ENCODE assay signal across 8 cellular contexts in genomic region chr20:41317536-41318270, GRCh38. TPM values are rescaled to one million over a fixed set of nuclear protein-coding genes. Genes with fewer than 3 reads are reported as not detected.
DNase-seq lines count a peak whose midpoint lies in the region; ATAC-seq and TF ChIP-seq lines count a peak whose summit lies in the region.

A gene with protein sequence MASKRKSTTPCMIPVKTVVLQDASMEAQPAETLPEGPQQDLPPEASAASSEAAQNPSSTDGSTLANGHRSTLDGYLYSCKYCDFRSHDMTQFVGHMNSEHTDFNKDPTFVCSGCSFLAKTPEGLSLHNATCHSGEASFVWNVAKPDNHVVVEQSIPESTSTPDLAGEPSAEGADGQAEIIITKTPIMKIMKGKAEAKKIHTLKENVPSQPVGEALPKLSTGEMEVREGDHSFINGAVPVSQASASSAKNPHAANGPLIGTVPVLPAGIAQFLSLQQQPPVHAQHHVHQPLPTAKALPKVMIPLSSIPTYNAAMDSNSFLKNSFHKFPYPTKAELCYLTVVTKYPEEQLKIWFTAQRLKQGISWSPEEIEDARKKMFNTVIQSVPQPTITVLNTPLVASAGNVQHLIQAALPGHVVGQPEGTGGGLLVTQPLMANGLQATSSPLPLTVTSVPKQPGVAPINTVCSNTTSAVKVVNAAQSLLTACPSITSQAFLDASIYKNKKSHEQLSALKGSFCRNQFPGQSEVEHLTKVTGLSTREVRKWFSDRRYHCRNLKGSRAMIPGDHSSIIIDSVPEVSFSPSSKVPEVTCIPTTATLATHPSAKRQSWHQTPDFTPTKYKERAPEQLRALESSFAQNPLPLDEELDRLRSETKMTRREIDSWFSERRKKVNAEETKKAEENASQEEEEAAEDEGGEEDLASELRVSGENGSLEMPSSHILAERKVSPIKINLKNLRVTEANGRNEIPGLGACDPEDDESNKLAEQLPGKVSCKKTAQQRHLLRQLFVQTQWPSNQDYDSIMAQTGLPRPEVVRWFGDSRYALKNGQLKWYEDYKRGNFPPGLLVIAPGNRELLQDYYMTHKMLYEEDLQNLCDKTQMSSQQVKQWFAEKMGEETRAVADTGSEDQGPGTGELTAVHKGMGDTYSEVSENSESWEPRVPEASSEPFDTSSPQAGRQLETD (minus strand): TSS chr20:41317731. CDS start chr20:41204916, 112,815 bp downstream.

- TF ChIP-seq CTCF in heart right ventricle (IDR thresholded peaks at IDR 0.05) (peak in 1 of 9 donors; percentile 9), upper lobe of left lung (IDR thresholded peaks at IDR 0.05) (no peak)

- DNase-seq in NCI-H146 treated with DMSO at 0.1 percent for 48 hours (lab: John Stamatoyannopoulos, UW; ENCODE audit: unreplicated experiment) (peak; percentile 92), T-helper 1 cell (peak; percentile 88 to 97 (median 96)), amniotic epithelial cell (ENCODE audit: low read depth) (peak; percentile 91), heart right ventricle (peak; percentile 97 to 99), posterior vena cava (ENCODE audit: low spot score) (peak; percentile 99), upper lobe of left lung (peak; percentile 96 to 100)

- H3K9me3 ChIP-seq in heart right ventricle (no peaks in the 10 kb centered on the region), upper lobe of left lung (no peaks in the 10 kb centered on the region)

- peak; percentile 97 for ATAC-seq in HG02884 (IDR thresholded peaks at IDR 0.05; ENCODE audit: unreplicated experiment)
- peak; percentile 97 to 99 (median 98) for ATAC-seq in heart right ventricle
- ATAC-seq in upper lobe of left lung (ENCODE audit: low FRiP score in 2 of 2), result peak; percentile 98 to 99

- H3K4me3 ChIP-seq in heart right ventricle, result peak within 1 kb of the TSS; percentile 53 to 90 (median 84)
- H3K4me3 ChIP-seq in upper lobe of left lung, result peak within 1 kb of the TSS; percentile 50 to 96 (median 87)

- peak in 1 of 4 donors; percentile 17 for TF ChIP-seq EP300 in upper lobe of left lung (IDR thresholded peaks at IDR 0.05)

- H3K4me1 ChIP-seq in heart right ventricle (peaks cover 3 to 50% (median 41%) of the 10 kb centered on the region in 9 donors), upper lobe of left lung (peaks cover 4 to 32% (median 21%) of the 10 kb centered on the region in 4 donors)

- TF ChIP-seq POLR2A in GM15510 (IDR thresholded peaks at IDR 0.05; ENCODE audit: borderline replicate concordance, extremely low read depth, insufficient read length) (peak; percentile 57), upper lobe of left lung (IDR thresholded peaks at IDR 0.05) (peak in 1 of 4 donors; percentile 66)

- H3K27ac ChIP-seq in heart right ventricle, result peak within 1 kb of the TSS; percentile 75 to 96 (median 92)
- H3K27ac ChIP-seq in upper lobe of left lung, result peak within 1 kb of the TSS; percentile 69 to 92 (median 87)

- H3K36me3 ChIP-seq in heart right ventricle, result no peaks in the 10 kb centered on the region
- H3K36me3 ChIP-seq in upper lobe of left lung, result no peaks in the 10 kb centered on the region

- WGBS in heart right ventricle, 2 donors, result 1 to 3% methylated on average over 27 to 52 of the region's 66 CpGs
- WGBS in upper lobe of left lung, 2 donors, result 0 to 4% methylated on average over 3 to 27 of the region's 66 CpGs

- intact Hi-C loops in heart right ventricle (cut with DNase I), result loop anchor here in 7 of 10 donors (5.0 kb wide), 4 partner anchors 45 to 145 kb away; no protein-coding TSS in a partner anchor
- intact Hi-C loops in posterior vena cava (cut with DNase I), result loop anchor here (2.0 to 10.0 kb wide), 3 partner anchors 13 to 73 kb away; no protein-coding TSS in a partner anchor

- H3K27me3 ChIP-seq in heart right ventricle (no peaks in the 10 kb centered on the region), upper lobe of left lung (no peaks in the 10 kb centered on the region)

RNA-seq across cellular contexts. Expression of the gene that starts here (rescaled TPM):
- total RNA-seq in heart right ventricle (10 to 100 TPM; 26.2 to 51.8 (median 31.0) TPM), posterior vena cava (10 to 100 TPM; 88.2 to 92.9 TPM), upper lobe of left lung (10 to 100 TPM; 30.4 to 57.5 (median 44.9) TPM)
- 10 to 100 TPM in 1 of 2 donors, 1 to 10 TPM in 1; 6.5 to 20.6 TPM for polyA plus RNA-seq in heart right ventricle

Comparison
In these comparisons a context has a peak if more than half of its experiments do, and no peak if none do; other contexts are left out.
1. Peak in every context shown above with its lines: DNase-seq, ATAC-seq, H3K4me3 ChIP-seq and H3K27ac ChIP-seq.